Comparison of ENCODE assay signal across 7 cellular contexts in the genomic region with DNA sequence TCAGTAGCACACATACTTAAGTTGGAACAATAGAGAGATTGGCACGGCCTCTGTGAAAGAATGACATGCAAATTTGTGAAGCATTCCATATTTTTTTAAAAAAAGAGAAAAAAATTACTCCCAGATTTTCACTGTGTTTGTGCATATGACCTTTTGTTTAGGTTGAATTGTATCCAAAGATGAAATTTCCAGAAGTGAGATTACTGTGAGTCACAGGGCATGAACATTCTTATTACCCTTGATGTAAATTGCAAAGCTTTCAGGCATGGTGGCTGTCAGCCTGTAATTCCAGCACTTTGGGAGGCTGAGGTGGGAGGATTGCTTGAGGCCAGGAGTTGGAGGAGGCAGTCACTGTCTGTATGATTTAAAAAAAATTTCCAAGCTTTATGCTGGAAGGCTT.
DNase-seq lines count a peak whose midpoint lies in the region; TF ChIP-seq lines count a peak whose summit lies in the region.
"Not testable (repeated sequence)": the region's sequence is repeated elsewhere in the genome, so short reads cannot be mapped to it uniquely, and the experiment has no call there.

No MANE protein-coding gene starts in this region.

- DNase-seq in AG10803 (ENCODE audit: low read depth): peak; percentile 9
- peak; percentile 2 for DNase-seq in ELR (ENCODE audit: low read depth)
- DNase-seq in LHCN-M2 (ENCODE audit: low read depth): peak; percentile 1
- DNase-seq in cardiac fibroblast (ENCODE audit: low read depth in 2 of 2): peak; percentile 3 to 33
- peak; percentile 55 for DNase-seq in fibroblast of gingiva (ENCODE audit: low read depth)
- peak; percentile 16 for DNase-seq in fibroblast of pulmonary artery (ENCODE audit: low read depth)
- DNase-seq in stromal cell of bone marrow (ENCODE audit: low read depth): peak; percentile 22

- not testable (repeated sequence) for TF ChIP-seq CTCF in AG10803 (conservative IDR thresholded peaks at IDR 0.05; ENCODE audit: low read length); cardiac fibroblast (IDR thresholded peaks at IDR 0.05; ENCODE audit: low read depth, low read length); fibroblast of pulmonary artery (IDR thresholded peaks at IDR 0.05; ENCODE audit: low read length, missing control alignments)

- not testable (repeated sequence) for H3K4me3 ChIP-seq in AG10803 (ENCODE audit: low read length); cardiac fibroblast (replicated peaks in 1 of 2; ENCODE audit: low read depth in 2 of 2, low read length in 2 of 2); fibroblast of pulmonary artery (replicated peaks; ENCODE audit: low read depth, low read length)

Comparison
In these comparisons a context has a peak if more than half of its experiments do, and no peak if none do; other contexts are left out.
1. DNase-seq: peak in every context shown above with its lines; median percentile 55 in fibroblast of gingiva; 22 in stromal cell of bone marrow; 18 in cardiac fibroblast; 16 in fibroblast of pulmonary artery; 9 in AG10803; 2 in ELR; 1 in LHCN-M2.